In genomic region chr11:33942954-33943353, GRCh38 we compare ENCODE assay signal across 8 cellular contexts. TPM values are rescaled to one million over a fixed set of nuclear protein-coding genes. Genes with fewer than 3 reads are reported as not detected.
DNase-seq lines count a peak whose midpoint lies in the region; ATAC-seq and TF ChIP-seq lines count a peak whose summit lies in the region.

No MANE protein-coding gene starts in this region.

- H3K36me3 ChIP-seq in colonic mucosa = no peaks in the 10 kb centered on the region

- no peak overlapping the region for H3K27ac ChIP-seq in colonic mucosa

- H3K9me3 ChIP-seq in colonic mucosa = no peaks in the 10 kb centered on the region

- intact Hi-C loops in colonic mucosa (cut with DNase I) = no loop called here
- intact Hi-C loops in left colon (cut with DNase I, micrococcal nuclease) = no loop called here

- ATAC-seq in GM18870 (IDR thresholded peaks at IDR 0.05; ENCODE audit: unreplicated experiment) (peak; percentile 52), HG03066 (IDR thresholded peaks at IDR 0.05; ENCODE audit: low read depth, unreplicated experiment) (peak; percentile 62), left colon (no peak)

- TF ChIP-seq CTCF in colonic mucosa (IDR thresholded peaks at IDR 0.05) = no peak

- H3K4me3 ChIP-seq in colonic mucosa (no peak overlapping the region), skeletal muscle cell (ENCODE audit: low read depth, low read length) (no peak overlapping the region)

- H3K9ac ChIP-seq in colonic mucosa (ENCODE audit: low read depth in 2 of 2, low read length in 2 of 2) = no peak overlapping the region

- no peaks in the 10 kb centered on the region for H3K27me3 ChIP-seq in colonic mucosa

- DNase-seq in colonic mucosa (peak; percentile 28), skeletal muscle cell (ENCODE audit: low read depth) (peak; percentile 78), NCI-H748 treated with DMSO at 0.1 percent for 48 hours (lab: John Stamatoyannopoulos, UW) (no peak), left colon (no peak), NCI-H2029 treated with DMSO at 0.1 percent for 48 hours (lab: John Stamatoyannopoulos, UW) (no peak)
- DNase-seq in activated CD4-positive, alpha-beta T cell treated with anti-CD3 and anti-CD28 coated beads, Interleukin-2, amount 50 U/mL, for 4 hours = no peak

- no peaks in the 10 kb centered on the region for H3K4me1 ChIP-seq in colonic mucosa

RNA-seq across cellular contexts. Expression of gene LMO2, which starts 51.1 kb away (rescaled TPM):
- 10 to 100 TPM in 1 of 2 donors, 1 to 10 TPM in 1; 7.2 to 11.3 TPM for total RNA-seq in colonic mucosa
- 1 to 10 TPM; 5.8 to 9.0 TPM for total RNA-seq in left colon

Comparison
In these comparisons a context has a peak if more than half of its experiments do, and no peak if none do; other contexts are left out.
1. DNase-seq: peak in colonic mucosa (single experiment) and skeletal muscle cell (single experiment); none in activated CD4-positive, alpha-beta T cell treated with anti-CD3 and anti-CD28 coated beads, Interleukin-2, amount 50 U/mL, for 4 hours (0 of 2), NCI-H748 treated with DMSO at 0.1 percent for 48 hours (single experiment), left colon (0 of 2) and NCI-H2029 treated with DMSO at 0.1 percent for 48 hours (single experiment).